In the genomic region with DNA sequence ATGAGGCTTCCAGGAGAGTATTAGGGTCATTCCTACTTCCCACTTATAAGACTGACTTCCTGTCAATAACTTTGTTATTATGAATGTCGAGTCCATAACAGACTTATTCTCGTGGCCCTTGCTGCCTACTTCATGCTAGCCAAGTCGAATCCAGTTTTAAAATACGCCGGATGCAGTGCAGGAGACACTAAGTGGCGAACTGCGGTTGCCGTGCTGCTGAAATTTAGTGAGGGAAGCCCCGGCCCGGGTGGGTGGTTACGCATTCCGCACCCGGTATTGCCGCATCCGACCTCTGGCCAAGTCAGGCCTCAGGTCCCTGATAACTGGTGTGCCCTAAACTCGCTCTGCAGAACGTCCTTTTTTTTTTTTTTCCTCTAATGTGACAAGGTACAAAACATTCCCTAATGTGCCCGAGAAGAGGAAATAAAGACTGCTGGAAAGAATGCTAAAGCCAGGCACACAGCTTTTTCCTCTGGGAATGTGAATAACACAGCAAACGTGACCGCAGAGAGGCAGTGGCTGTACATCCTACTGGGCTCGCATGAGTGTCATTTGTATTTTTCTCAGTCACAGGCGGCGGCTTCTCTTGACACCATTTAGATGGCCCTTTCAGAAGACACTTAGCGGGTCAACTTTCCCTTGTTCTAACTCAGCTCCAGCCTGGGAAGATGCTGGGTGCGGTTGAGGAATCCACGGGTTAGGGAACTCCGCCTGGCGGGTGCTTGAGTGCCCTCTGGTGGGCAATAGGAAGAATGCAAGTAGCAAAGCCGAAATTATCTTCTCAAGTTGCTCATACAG, we compare ENCODE assay signal across 8 cellular contexts. TPM values are rescaled to one million over a fixed set of nuclear protein-coding genes. Genes with fewer than 3 reads are reported as not detected.
DNase-seq lines count a peak whose midpoint lies in the region; ATAC-seq, FAIRE-seq and TF ChIP-seq lines count a peak whose summit lies in the region.

No MANE protein-coding gene starts in this region.

- H2AFZ ChIP-seq in GM12878 (ENCODE audit: control insufficient read depth, low read depth, low read length) (peak overlapping the region; percentile 80), hepatocyte (peak overlapping the region; percentile 27)

- no peak for TF ChIP-seq EP300 in GM12878 (IDR thresholded peaks at IDR 0.05; ENCODE audit: borderline replicate concordance in 1 of 2, control insufficient read depth in 1 of 2, low read depth in 2 of 2, low read length in 2 of 2)

- H4K20me1 ChIP-seq in GM12878 (ENCODE audit: control insufficient read depth, insufficient read depth) (no peaks in the 10 kb centered on the region), hepatocyte (ENCODE audit: insufficient read depth, poor library complexity, severe bottlenecking) (no peaks in the 10 kb centered on the region)

- TF ChIP-seq CTCF in AG04450 (IDR thresholded peaks at IDR 0.05; ENCODE audit: low read depth, low read length), result peak; percentile 99
- peak; percentile 92 for TF ChIP-seq CTCF in GM12873 (IDR thresholded peaks at IDR 0.05; ENCODE audit: insufficient read depth, low read depth, low read length, missing control alignments)
- TF ChIP-seq CTCF in GM12878 (IDR thresholded peaks at IDR 0.05 in 2 of 3, conservative IDR thresholded peaks at IDR 0.05 in 1 of 3; ENCODE audit: control insufficient read depth in 2 of 3, extremely low read depth in 1 of 3, insufficient read depth in 1 of 3, low read depth in 3 of 3, low read length in 3 of 3), result peak; percentile 89 to 93 (median 89)
- TF ChIP-seq CTCF in hepatocyte (IDR thresholded peaks at IDR 0.05; ENCODE audit: poor library complexity), result peak; percentile 96

- ATAC-seq in SK-N-SH treated with all-trans-retinoic acid at 6 μM for 48 hours, result peak; percentile 91
- ATAC-seq in GM12878, result peak; percentile 93
- ATAC-seq in sciatic nerve, result peak; percentile 90

- in situ Hi-C loops in GM12878 (cut with MboI), result no loop called here

- intact Hi-C loops in GM12878 (cut with micrococcal nuclease; ENCODE audit: unreplicated experiment) (loop anchor here (2.0 to 10.0 kb wide), 4 partner anchors 37 to 195 kb away; a partner anchor contains a TSS), sciatic nerve (cut with DNase I) (loop anchor here (5.0 kb wide), 1 partner anchor 443 kb away; no protein-coding TSS in a partner anchor)

- CTCF ChIA-PET in AG04450 (lab: Charles Lee) (interaction anchor here (0.5 to 1.7 kb wide), 24 partner anchors 9 to 1441 kb away, joined by 3 to 16 read pairs (median 3); no protein-coding TSS in a partner anchor), GM12878 (lab: Yijun Ruan, JAX) (interaction anchor here (0.6 to 2.0 kb wide), 17 partner anchors 8 to 535 kb away, joined by 3 to 10 read pairs (median 3); a partner anchor contains a TSS)

- H3K36me3 ChIP-seq in GM12878 (ENCODE audit: control insufficient read depth in 2 of 2, insufficient read depth in 2 of 2, low read length in 1 of 2) (no peaks in the 10 kb centered on the region), hepatocyte (replicated peaks; ENCODE audit: insufficient read depth, low read depth) (no peaks in the 10 kb centered on the region)

- H3K9me2 ChIP-seq in hepatocyte (replicated peaks; ENCODE audit: insufficient read depth), result no peaks in the 10 kb centered on the region

- no TSS peak for BruUV-seq in GM12878 (replicated peaks; lab: Mats Ljungman, UMichigan)

- H3K4me3 ChIP-seq in AG04450 (ENCODE audit: low read depth, low read length) (no peak overlapping the region), GM12878 (peak overlapping the region; percentile 42; the same call in 1 of the 2 replicates), hepatocyte (no peak overlapping the region)

- no peak for TF ChIP-seq POLR2A in GM12878 (IDR thresholded peaks at IDR 0.05; ENCODE audit: low read depth, low read length)

- H3K27ac ChIP-seq in AG04450 (ENCODE audit: low read depth, low read length), result no peak overlapping the region
- H3K27ac ChIP-seq in GM12878 (ENCODE audit: control insufficient read depth, insufficient read depth), result no peak overlapping the region
- peak overlapping the region; percentile 86 for H3K27ac ChIP-seq in hepatocyte

- DNase-seq in AG04450 (ENCODE audit: low read depth, low spot score) (peak; percentile 41), HuH-7.5 (ENCODE audit: low spot score) (peak; percentile 25), GM12878 (ENCODE audit: low read depth, low spot score) (no peak), hepatocyte (ENCODE audit: low spot score) (peak; percentile 82), sciatic nerve (ENCODE audit: low spot score) (peak; percentile 78), NCI-H2029 treated with DMSO at 0.1 percent for 48 hours (lab: John Stamatoyannopoulos, UW) (no peak)

- WGBS in GM12878 (ENCODE audit: insufficient coverage, insufficient replicate concordance, low lambda C conversion rate, missing lambda C conversion rate), result 12% methylated on average over 29 of the region's 29 CpGs
- 49% methylated on average over 29 of the region's 29 CpGs for WGBS in hepatocyte (ENCODE audit: low lambda C conversion rate, missing lambda C conversion rate)

- no peaks in the 10 kb centered on the region for H3K9me3 ChIP-seq in AG04450 (ENCODE audit: control insufficient read depth, insufficient read depth, low read length)
- H3K9me3 ChIP-seq in GM12878 (replicated peaks; ENCODE audit: control insufficient read depth, insufficient read depth, low read length), result peaks cover 5% of the 10 kb centered on the region; the same call in 1 of the 3 replicates
- no peaks in the 10 kb centered on the region for H3K9me3 ChIP-seq in hepatocyte (ENCODE audit: low read depth)

- H3K4me2 ChIP-seq in GM12878 (ENCODE audit: control insufficient read depth, insufficient read depth) (peak overlapping the region; percentile 64), hepatocyte (peak overlapping the region; percentile 47)

- SMC1A ChIA-PET in GM12878 (lab: Charles Lee; ENCODE audit: uncharacterized antibody, unreplicated experiment), result interaction anchor here (0.8 to 1.3 kb wide), 8 partner anchors 9 to 58 kb away, joined by 3 to 6 read pairs (median 3); no protein-coding TSS in a partner anchor

- RAD21 ChIA-PET in GM12878 (lab: Charles Lee; ENCODE audit: unreplicated experiment), result interaction anchor here (0.8 to 1.7 kb wide), 6 partner anchors 9 to 533 kb away, joined by 3 to 9 read pairs (median 5); a partner anchor contains a TSS

- H3K27me3 ChIP-seq in AG04450 (ENCODE audit: control insufficient read depth, insufficient read depth, low read length), result no peaks in the 10 kb centered on the region
- no peaks in the 10 kb centered on the region for H3K27me3 ChIP-seq in GM12878 (replicated peaks in 1 of 2; ENCODE audit: control insufficient read depth in 2 of 2, insufficient read depth in 2 of 2, low read length in 1 of 2)
- H3K27me3 ChIP-seq in hepatocyte, result no peaks in the 10 kb centered on the region

- no peaks in the 10 kb centered on the region for H3K79me2 ChIP-seq in GM12878 (ENCODE audit: control insufficient read depth, insufficient read depth, low read length)
- H3K79me2 ChIP-seq in hepatocyte, result no peaks in the 10 kb centered on the region

- peak; percentile 82 for TF ChIP-seq RAD21 in GM12878 (IDR thresholded peaks at IDR 0.05; ENCODE audit: insufficient read depth, low read depth, low read length)

- H3K4me1 ChIP-seq in GM12878 (ENCODE audit: control insufficient read depth, insufficient read depth, low read length), result peaks cover 5% of the 10 kb centered on the region; the same call in 1 of the 2 replicates
- H3K4me1 ChIP-seq in hepatocyte (ENCODE audit: insufficient read depth), result peaks cover 6% of the 10 kb centered on the region

- POLR2A ChIA-PET in AG04450 (lab: Yijun Ruan, JAX), result no interaction called here
- POLR2A ChIA-PET in GM12878 (lab: Charles Lee), result interaction anchor here (1.3 kb wide), 1 partner anchor 10 kb away, joined by 3 read pairs; no protein-coding TSS in a partner anchor

- H3K9ac ChIP-seq in GM12878 (ENCODE audit: control insufficient read depth, insufficient read depth, low read length), result no peak overlapping the region

- FAIRE-seq in GM12878 (lab: Jason Lieb, UNC), result peak; percentile 75

TF ChIP-seq in SK-N-SH treated with all-trans-retinoic acid at 6 μM for 48 hours, 23 proteins besides CTCF, POLR2A, EP300 and RAD21 (continues in another document):
- TF ChIP-seq ZFP3 (CRISPR knock-in tag; IDR thresholded peaks at IDR 0.05) (no peak), GLIS3 (CRISPR knock-in tag; IDR thresholded peaks at IDR 0.05) (no peak)

TF ChIP-seq in GM12878, 131 proteins besides CTCF, POLR2A, EP300 and RAD21 (continues in another document):
- TF ChIP-seq KDM1A (IDR thresholded peaks at IDR 0.05; ENCODE audit: borderline replicate concordance), result no peak
- TF ChIP-seq CEBPB (IDR thresholded peaks at IDR 0.05; ENCODE audit: borderline replicate concordance in 1 of 2, low read depth in 2 of 2, low read length in 2 of 2), result no peak
- TF ChIP-seq, protein P1, sequence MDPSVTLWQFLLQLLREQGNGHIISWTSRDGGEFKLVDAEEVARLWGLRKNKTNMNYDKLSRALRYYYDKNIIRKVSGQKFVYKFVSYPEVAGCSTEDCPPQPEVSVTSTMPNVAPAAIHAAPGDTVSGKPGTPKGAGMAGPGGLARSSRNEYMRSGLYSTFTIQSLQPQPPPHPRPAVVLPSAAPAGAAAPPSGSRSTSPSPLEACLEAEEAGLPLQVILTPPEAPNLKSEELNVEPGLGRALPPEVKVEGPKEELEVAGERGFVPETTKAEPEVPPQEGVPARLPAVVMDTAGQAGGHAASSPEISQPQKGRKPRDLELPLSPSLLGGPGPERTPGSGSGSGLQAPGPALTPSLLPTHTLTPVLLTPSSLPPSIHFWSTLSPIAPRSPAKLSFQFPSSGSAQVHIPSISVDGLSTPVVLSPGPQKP (IDR thresholded peaks at IDR 0.05; ENCODE audit: low read depth, low read length), result no peak

RNA-seq across cellular contexts. Expression of a gene that starts 7.1 kb away (rescaled TPM):
- polyA plus RNA-seq in AG04450 (2011; rRNA removed), result 27.2 and 28.5 TPM in 2 replicates
- polyA minus RNA-seq in AG04450 (2011; rRNA and poly(A)+ RNA removed), result 17.5 and 22.8 TPM in 2 replicates
- total RNA-seq in GM12878 (2013; cell fraction: nucleolus; rRNA removed), result 45.2 and 53.2 TPM in 2 replicates
- total RNA-seq in GM12878 (2014; rRNA removed), result 15.2 and 16.2 TPM in 2 replicates
- 10.2 and 12.6 TPM in 2 replicates for total RNA-seq in GM12878 (2014; rRNA removed; fragmentation: Illumina TruSeq; extraction: Trizol)
- 11.8 and 13.1 TPM in 2 replicates for total RNA-seq in GM12878 (2021)
- polyA plus RNA-seq in GM12878 (2011; ENCODE audit: low read depth), result 11.1 TPM
- 22.9 and 27.3 TPM in 2 replicates for polyA plus RNA-seq in GM12878 (2011; rRNA removed)
- polyA plus RNA-seq in GM12878 (2011; cell fraction: cytosol; rRNA removed), result 12.5 and 13.5 TPM in 2 replicates
- polyA plus RNA-seq in GM12878 (2011; cell fraction: nucleus; rRNA removed), result 24.3 and 25.1 TPM in 2 replicates
- polyA plus RNA-seq in GM12878 (2012), result 11.2 and 11.3 TPM in 2 replicates
- polyA plus RNA-seq in GM12878 (2014; fragmentation: Illumina TruSeq; extraction: Trizol), result 14.1 and 16.4 TPM in 2 replicates
- polyA plus RNA-seq in GM12878 (2014; fragmentation: Nextera tagmentation; extraction: Ambion mirVana), result 10 to 100 TPM; 11.4 to 13.1 TPM
- 12.4 and 12.5 TPM in 2 replicates for polyA plus RNA-seq in GM12878 (2014; rRNA removed)
- polyA plus RNA-seq in GM12878 (2016; fragmentation: Nextera tagmentation; extraction: Ambion mirVana), result 10 to 100 TPM; 16.1 to 16.6 TPM
- polyA minus RNA-seq in GM12878 (2011; rRNA and poly(A)+ RNA removed), result 21.2 and 23.3 TPM in 2 replicates
- 4.4 and 5.6 TPM in 2 replicates for polyA minus RNA-seq in GM12878 (2011; cell fraction: cytosol; rRNA and poly(A)+ RNA removed)
- 9.3 and 20.3 TPM in 2 replicates for polyA minus RNA-seq in GM12878 (2011; cell fraction: nucleus; rRNA and poly(A)+ RNA removed)
- total RNA-seq in hepatocyte, result 29.5 and 43.7 TPM in 2 replicates
- 24.3 and 38.6 TPM in 2 replicates for polyA plus RNA-seq in hepatocyte
- total RNA-seq in sciatic nerve, result 42.8 TPM

Comparison
In these comparisons a context has a peak if more than half of its experiments do, and no peak if none do; other contexts are left out.
1. DNase-seq: peak in AG04450 (single experiment), HuH-7.5 (single experiment), hepatocyte (single experiment) and sciatic nerve (single experiment); none in GM12878 (single experiment) and NCI-H2029 treated with DMSO at 0.1 percent for 48 hours (single experiment).
2. Peak in every context shown above with its lines, with median percentiles within 50 percentile points of each other: CTCF ChIP-seq and ATAC-seq.